In genomic region chr22:36328635-36329216, GRCh38 we compare ENCODE assay signal across 8 cellular contexts. TPM values are rescaled to one million over a fixed set of nuclear protein-coding genes. Genes with fewer than 3 reads are reported as not detected.
A peak's percentile ranks its signal among the peaks of the same experiment; 100 is the strongest.
DNase-seq lines count a peak whose midpoint lies in the region; ATAC-seq and TF ChIP-seq lines count a peak whose summit lies in the region.

No MANE protein-coding gene starts in this region.

- H2AFZ ChIP-seq in neuronal stem cell (ENCODE audit: low read length) = peak overlapping the region; percentile 57

- peaks cover 46 to 48% of the 10 kb centered on the region in 2 donors for H3K4me1 ChIP-seq in neuronal stem cell (ENCODE audit: control insufficient read depth in 2 of 2, insufficient read depth in 1 of 2, low read depth in 1 of 2, low read length in 2 of 2)

- H3K14ac ChIP-seq in neuronal stem cell (ENCODE audit: low read length) = peak overlapping the region; percentile 59

- intact Hi-C loops in activated naive CD4-positive, alpha-beta T cell treated with anti-CD3 and anti-CD28 coated beads for 36 hours (cut with micrococcal nuclease) = loop anchor here (1.0 kb wide), 2 partner anchors 27 to 107 kb away; no protein-coding TSS in a partner anchor
- intact Hi-C loops in activated CD8-positive, alpha-beta T cell treated with anti-CD3 and anti-CD28 coated beads for 36 hours (cut with micrococcal nuclease) = no loop called here

- peak overlapping the region; percentile 24 for H3K4me2 ChIP-seq in neuronal stem cell (ENCODE audit: insufficient read depth, low read length, poor library complexity, severe bottlenecking)

- H3K27me3 Mint-ChIP-seq in activated naive CD4-positive, alpha-beta T cell treated with anti-CD3 and anti-CD28 coated beads for 36 hours (ENCODE audit: low read depth) = no peaks in the 10 kb centered on the region
- H3K27me3 Mint-ChIP-seq in activated CD8-positive, alpha-beta T cell treated with anti-CD3 and anti-CD28 coated beads for 36 hours = no peaks in the 10 kb centered on the region

- in situ Hi-C loops in G401 (cut with HindIII; ENCODE audit: low sequenced_read_pairs) = no loop called here

- peak; percentile 55 for DNase-seq in activated naive CD4-positive, alpha-beta T cell treated with anti-CD3 and anti-CD28 coated beads for 36 hours
- DNase-seq in activated naive CD4-positive, alpha-beta T cell (lab: John Stamatoyannopoulos, UW) = no peak
- DNase-seq in activated CD8-positive, alpha-beta T cell treated with anti-CD3 and anti-CD28 coated beads for 36 hours = peak; percentile 77
- DNase-seq in fibroblast of gingiva (ENCODE audit: low read depth) = peak; percentile 46
- DNase-seq in neuronal stem cell (ENCODE audit: low spot score) = no peak
- DNase-seq in NCI-H510A (lab: John Stamatoyannopoulos, UW) = no peak
- DNase-seq in NCI-H69 (lab: John Stamatoyannopoulos, UW) = no peak
- DNase-seq in G401 (ENCODE audit: low spot score) = no peak

- H4K8ac ChIP-seq in neuronal stem cell (ENCODE audit: low read depth, low read length) = no peak overlapping the region

- H3K36me3 Mint-ChIP-seq in activated naive CD4-positive, alpha-beta T cell treated with anti-CD3 and anti-CD28 coated beads for 36 hours (ENCODE audit: low read depth) = peaks cover 72% of the 10 kb centered on the region
- peaks cover 93% of the 10 kb centered on the region for H3K36me3 Mint-ChIP-seq in activated CD8-positive, alpha-beta T cell treated with anti-CD3 and anti-CD28 coated beads for 36 hours (ENCODE audit: low read depth)

- H2AK5ac ChIP-seq in neuronal stem cell (ENCODE audit: low read depth, low read length) = peak overlapping the region; percentile 96

- peak overlapping the region; percentile 85 for H3K9ac ChIP-seq in neuronal stem cell (ENCODE audit: low read depth, low read length, poor library complexity)

- H3K27ac ChIP-seq in neuronal stem cell (replicated peaks; ENCODE audit: low read length) = peak overlapping the region; percentile 87

- H3K4me3 ChIP-seq in neuronal stem cell (ENCODE audit: low read length in 2 of 2) = no peak overlapping the region

- H2BK5ac ChIP-seq in neuronal stem cell (ENCODE audit: low read length) = peak overlapping the region; percentile 63

- peaks cover 19% of the 10 kb centered on the region for H3K79me1 ChIP-seq in neuronal stem cell (ENCODE audit: low read depth, low read length)

- peak overlapping the region; percentile 29 for H3K23ac ChIP-seq in neuronal stem cell (ENCODE audit: low read depth, low read length, poor library complexity)

- peak overlapping the region; percentile 96 for H4K91ac ChIP-seq in neuronal stem cell (ENCODE audit: low read depth, low read length, poor library complexity)

- H2BK12ac ChIP-seq in neuronal stem cell (ENCODE audit: low read length) = peak overlapping the region; percentile 69

- peak overlapping the region; percentile 40 for H2BK120ac ChIP-seq in neuronal stem cell (ENCODE audit: low read depth, low read length)

- peak overlapping the region; percentile 93 for H3K18ac ChIP-seq in neuronal stem cell (ENCODE audit: low read length)

- peak overlapping the region; percentile 70 for H3K4ac ChIP-seq in neuronal stem cell (ENCODE audit: low read length)

- CTCF ChIA-PET in activated naive CD4-positive, alpha-beta T cell treated with anti-CD3 and anti-CD28 coated beads for 36 hours (lab: Charles Lee) = interaction anchor here (1.4 to 2.5 kb wide), 6 partner anchors 26 to 141 kb away, joined by 3 to 18 read pairs (median 6); no protein-coding TSS in a partner anchor
- CTCF ChIA-PET in activated CD8-positive, alpha-beta T cell treated with anti-CD3 and anti-CD28 coated beads for 36 hours (lab: Charles Lee) = interaction anchor here (0.6 to 7.8 kb wide), 13 partner anchors 9 to 157 kb away, joined by 3 to 55 read pairs (median 4); no protein-coding TSS in a partner anchor

- peak overlapping the region; percentile 100 for H3K27ac Mint-ChIP-seq in activated naive CD4-positive, alpha-beta T cell treated with anti-CD3 and anti-CD28 coated beads for 36 hours
- H3K27ac Mint-ChIP-seq in activated CD8-positive, alpha-beta T cell treated with anti-CD3 and anti-CD28 coated beads for 36 hours = peak overlapping the region; percentile 100

- H3K36me3 ChIP-seq in neuronal stem cell (replicated peaks in 1 of 2; ENCODE audit: control insufficient read depth in 2 of 2, insufficient read depth in 2 of 2, low read length in 2 of 2) = peaks cover 28 to 89% of the 10 kb centered on the region in 2 donors

- POLR2A ChIA-PET in activated CD8-positive, alpha-beta T cell treated with anti-CD3 and anti-CD28 coated beads for 36 hours (lab: Charles Lee) = interaction anchor here (0.8 to 44.1 kb wide), 16 partner anchors 10 to 153 kb away, joined by 3 to 1125 read pairs (median 4); partner anchors contain the start of genes MYH9 and TXN2

- H3K27me3 ChIP-seq in neuronal stem cell (ENCODE audit: control insufficient read depth in 3 of 3, insufficient read depth in 3 of 3, low read depth in 1 of 3, low read length in 3 of 3) = no peaks in the 10 kb centered on the region

- peak overlapping the region; percentile 24 for H2BK15ac ChIP-seq in neuronal stem cell (ENCODE audit: low read length)

- no peak for TF ChIP-seq CTCF in activated CD8-positive, alpha-beta T cell treated with anti-CD3 and anti-CD28 coated beads for 36 hours (IDR thresholded peaks at IDR 0.05)

- peaks cover 70% of the 10 kb centered on the region for H3K4me1 Mint-ChIP-seq in activated naive CD4-positive, alpha-beta T cell treated with anti-CD3 and anti-CD28 coated beads for 36 hours (ENCODE audit: low read depth)
- H3K4me1 Mint-ChIP-seq in activated CD8-positive, alpha-beta T cell treated with anti-CD3 and anti-CD28 coated beads for 36 hours (ENCODE audit: low read depth) = peaks cover 73% of the 10 kb centered on the region

- no peaks in the 10 kb centered on the region for H3K9me3 ChIP-seq in neuronal stem cell (replicated peaks in 1 of 2; ENCODE audit: control insufficient read depth in 2 of 2, insufficient read depth in 1 of 2, low read depth in 1 of 2, low read length in 2 of 2)

- WGBS in neuronal stem cell (ENCODE audit: extremely low coverage in 2 of 2, insufficient read length in 2 of 2, insufficient replicate concordance in 1 of 2), 2 donors = no CpG with 5 or more reads among the region's 23 CpGs

- no peaks in the 10 kb centered on the region for H3K9me3 Mint-ChIP-seq in activated naive CD4-positive, alpha-beta T cell treated with anti-CD3 and anti-CD28 coated beads for 36 hours
- H3K9me3 Mint-ChIP-seq in activated CD8-positive, alpha-beta T cell treated with anti-CD3 and anti-CD28 coated beads for 36 hours = no peaks in the 10 kb centered on the region

- peak overlapping the region; percentile 80 for H3K4me3 Mint-ChIP-seq in activated naive CD4-positive, alpha-beta T cell treated with anti-CD3 and anti-CD28 coated beads for 36 hours
- peak overlapping the region; percentile 90 for H3K4me3 Mint-ChIP-seq in activated CD8-positive, alpha-beta T cell treated with anti-CD3 and anti-CD28 coated beads for 36 hours

- peak; percentile 5 for ATAC-seq in activated CD8-positive, alpha-beta T cell treated with anti-CD3 and anti-CD28 coated beads for 36 hours

RNA-seq across cellular contexts. Expression of gene MYH9, which starts 59.0 kb away (rescaled TPM):
- total RNA-seq in activated naive CD4-positive, alpha-beta T cell treated with anti-CD3 and anti-CD28 coated beads for 36 hours = 100 to 1,000 TPM; 574 to 625 TPM
- 100 to 1,000 TPM; 624 to 679 TPM for total RNA-seq in activated CD8-positive, alpha-beta T cell treated with anti-CD3 and anti-CD28 coated beads for 36 hours
- 60.4 TPM for polyA plus RNA-seq in neuronal stem cell (2013, experiment 1 of 2)
- polyA plus RNA-seq in neuronal stem cell (2013, experiment 2 of 2) = 59.3 TPM
- total RNA-seq in G401 (2014; rRNA removed; shearing (Covaris generic)) = 153 and 185 TPM in 2 replicates

Comparison
In these comparisons a context has a peak if more than half of its experiments do, and no peak if none do; other contexts are left out.
1. DNase-seq: peak in activated naive CD4-positive, alpha-beta T cell treated with anti-CD3 and anti-CD28 coated beads for 36 hours (single experiment), activated CD8-positive, alpha-beta T cell treated with anti-CD3 and anti-CD28 coated beads for 36 hours (single experiment) and fibroblast of gingiva (single experiment); none in activated naive CD4-positive, alpha-beta T cell (0 of 4), neuronal stem cell (single experiment), NCI-H510A (single experiment), NCI-H69 (single experiment) and G401 (single experiment).